1 cellular context compared by ENCODE assay signal in genomic region chr5:21140987-21141386, GRCh38.
TF ChIP-seq lines count a peak whose summit lies in the region.

No MANE protein-coding gene starts in this region.

TF ChIP-seq in K562, 482 proteins besides CTCF, POLR2A, EP300 and RAD21 (continued from another document and continues in another):
- TF ChIP-seq DEAF1 (CRISPR knock-in tag; IDR thresholded peaks at IDR 0.05) (no peak), TAL1 (IDR thresholded peaks at IDR 0.05) (no peak), MTF1 (CRISPR knock-in tag; IDR thresholded peaks at IDR 0.05; ENCODE audit: borderline replicate concordance) (peak; percentile 93), ZNF449 (CRISPR knock-in tag; IDR thresholded peaks at IDR 0.05) (peak; percentile 87; the same call in 1 of the 2 replicates), CREB1 (IDR thresholded peaks at IDR 0.05) (no peak), CREB1 (CRISPR knock-in tag; IDR thresholded peaks at IDR 0.05) (no peak), XRCC4 (IDR thresholded peaks at IDR 0.05; ENCODE audit: extremely low read depth, insufficient read depth, insufficient read length) (no peak), HNRNPLL (IDR thresholded peaks at IDR 0.05; ENCODE audit: low read depth, low read length, poor library complexity, severe bottlenecking) (no peak), ZNF121 (CRISPR knock-in tag; conservative IDR thresholded peaks at IDR 0.05) (no peak), IRF9 (tag; IDR thresholded peaks at IDR 0.05) (no peak), PPARD (CRISPR knock-in tag; IDR thresholded peaks at IDR 0.05) (peak; percentile 68; the same call in 1 of the 2 replicates), NFIX (CRISPR knock-in tag; IDR thresholded peaks at IDR 0.05; ENCODE audit: low read depth) (peak; percentile 52; the same call in 1 of the 2 replicates), TGIF2 (CRISPR knock-in tag; IDR thresholded peaks at IDR 0.05) (no peak), NFXL1 (CRISPR knock-in tag; IDR thresholded peaks at IDR 0.05) (no peak), SNAPC5 (CRISPR knock-in tag; IDR thresholded peaks at IDR 0.05) (no peak), ZFPM2 (CRISPR knock-in tag; IDR thresholded peaks at IDR 0.05) (no peak), BCLAF1 (IDR thresholded peaks at IDR 0.05; ENCODE audit: borderline replicate concordance in 1 of 2, control insufficient read depth in 1 of 2, low read depth in 2 of 2, low read length in 1 of 2) (no peak), ZNF277 (CRISPR knock-in tag; IDR thresholded peaks at IDR 0.05; ENCODE audit: borderline replicate concordance) (peak; percentile 97), SLC30A9 (CRISPR knock-in tag; IDR thresholded peaks at IDR 0.05) (peak; percentile 81; the same call in 1 of the 2 replicates), FOS (IDR thresholded peaks at IDR 0.05; ENCODE audit: extremely low read depth, insufficient read length) (no peak), STAT5A (IDR thresholded peaks at IDR 0.05; ENCODE audit: borderline replicate concordance, low read length) (no peak), NR4A1 (CRISPR knock-in tag; IDR thresholded peaks at IDR 0.05) (no peak), NR4A1 (tag; IDR thresholded peaks at IDR 0.05) (no peak), HNRNPL (IDR thresholded peaks at IDR 0.05; ENCODE audit: low read depth, low read length) (no peak), ZBED1 (IDR thresholded peaks at IDR 0.05) (no peak), ZNF780A (CRISPR knock-in tag; IDR thresholded peaks at IDR 0.05) (no peak), ZNF408 (CRISPR knock-in tag; IDR thresholded peaks at IDR 0.05; ENCODE audit: low read depth) (peak; percentile 90; the same call in 1 of the 2 replicates), ZNF140 (CRISPR knock-in tag; IDR thresholded peaks at IDR 0.05) (peak; percentile 96), NR2C2 (CRISPR knock-in tag; IDR thresholded peaks at IDR 0.05) (no peak), NR2C2 (tag; IDR thresholded peaks at IDR 0.05) (no peak), LARP7 (IDR thresholded peaks at IDR 0.05) (no peak), CREBBP (IDR thresholded peaks at IDR 0.05; ENCODE audit: low read depth, low read length) (no peak), C11orf30 (IDR thresholded peaks at IDR 0.05; ENCODE audit: low read depth) (no peak), EWSR1 (IDR thresholded peaks at IDR 0.05; ENCODE audit: borderline replicate concordance, low read depth, partially characterized antibody) (no peak)
- TF ChIP-seq, protein P1, sequence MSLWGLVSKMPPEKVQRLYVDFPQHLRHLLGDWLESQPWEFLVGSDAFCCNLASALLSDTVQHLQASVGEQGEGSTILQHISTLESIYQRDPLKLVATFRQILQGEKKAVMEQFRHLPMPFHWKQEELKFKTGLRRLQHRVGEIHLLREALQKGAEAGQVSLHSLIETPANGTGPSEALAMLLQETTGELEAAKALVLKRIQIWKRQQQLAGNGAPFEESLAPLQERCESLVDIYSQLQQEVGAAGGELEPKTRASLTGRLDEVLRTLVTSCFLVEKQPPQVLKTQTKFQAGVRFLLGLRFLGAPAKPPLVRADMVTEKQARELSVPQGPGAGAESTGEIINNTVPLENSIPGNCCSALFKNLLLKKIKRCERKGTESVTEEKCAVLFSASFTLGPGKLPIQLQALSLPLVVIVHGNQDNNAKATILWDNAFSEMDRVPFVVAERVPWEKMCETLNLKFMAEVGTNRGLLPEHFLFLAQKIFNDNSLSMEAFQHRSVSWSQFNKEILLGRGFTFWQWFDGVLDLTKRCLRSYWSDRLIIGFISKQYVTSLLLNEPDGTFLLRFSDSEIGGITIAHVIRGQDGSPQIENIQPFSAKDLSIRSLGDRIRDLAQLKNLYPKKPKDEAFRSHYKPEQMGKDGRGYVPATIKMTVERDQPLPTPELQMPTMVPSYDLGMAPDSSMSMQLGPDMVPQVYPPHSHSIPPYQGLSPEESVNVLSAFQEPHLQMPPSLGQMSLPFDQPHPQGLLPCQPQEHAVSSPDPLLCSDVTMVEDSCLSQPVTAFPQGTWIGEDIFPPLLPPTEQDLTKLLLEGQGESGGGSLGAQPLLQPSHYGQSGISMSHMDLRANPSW (CRISPR knock-in tag; IDR thresholded peaks at IDR 0.05), result no peak
- TF ChIP-seq, protein P2, sequence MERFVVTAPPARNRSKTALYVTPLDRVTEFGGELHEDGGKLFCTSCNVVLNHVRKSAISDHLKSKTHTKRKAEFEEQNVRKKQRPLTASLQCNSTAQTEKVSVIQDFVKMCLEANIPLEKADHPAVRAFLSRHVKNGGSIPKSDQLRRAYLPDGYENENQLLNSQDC (CRISPR knock-in tag; IDR thresholded peaks at IDR 0.05), result no peak
- TF ChIP-seq, protein P3, sequence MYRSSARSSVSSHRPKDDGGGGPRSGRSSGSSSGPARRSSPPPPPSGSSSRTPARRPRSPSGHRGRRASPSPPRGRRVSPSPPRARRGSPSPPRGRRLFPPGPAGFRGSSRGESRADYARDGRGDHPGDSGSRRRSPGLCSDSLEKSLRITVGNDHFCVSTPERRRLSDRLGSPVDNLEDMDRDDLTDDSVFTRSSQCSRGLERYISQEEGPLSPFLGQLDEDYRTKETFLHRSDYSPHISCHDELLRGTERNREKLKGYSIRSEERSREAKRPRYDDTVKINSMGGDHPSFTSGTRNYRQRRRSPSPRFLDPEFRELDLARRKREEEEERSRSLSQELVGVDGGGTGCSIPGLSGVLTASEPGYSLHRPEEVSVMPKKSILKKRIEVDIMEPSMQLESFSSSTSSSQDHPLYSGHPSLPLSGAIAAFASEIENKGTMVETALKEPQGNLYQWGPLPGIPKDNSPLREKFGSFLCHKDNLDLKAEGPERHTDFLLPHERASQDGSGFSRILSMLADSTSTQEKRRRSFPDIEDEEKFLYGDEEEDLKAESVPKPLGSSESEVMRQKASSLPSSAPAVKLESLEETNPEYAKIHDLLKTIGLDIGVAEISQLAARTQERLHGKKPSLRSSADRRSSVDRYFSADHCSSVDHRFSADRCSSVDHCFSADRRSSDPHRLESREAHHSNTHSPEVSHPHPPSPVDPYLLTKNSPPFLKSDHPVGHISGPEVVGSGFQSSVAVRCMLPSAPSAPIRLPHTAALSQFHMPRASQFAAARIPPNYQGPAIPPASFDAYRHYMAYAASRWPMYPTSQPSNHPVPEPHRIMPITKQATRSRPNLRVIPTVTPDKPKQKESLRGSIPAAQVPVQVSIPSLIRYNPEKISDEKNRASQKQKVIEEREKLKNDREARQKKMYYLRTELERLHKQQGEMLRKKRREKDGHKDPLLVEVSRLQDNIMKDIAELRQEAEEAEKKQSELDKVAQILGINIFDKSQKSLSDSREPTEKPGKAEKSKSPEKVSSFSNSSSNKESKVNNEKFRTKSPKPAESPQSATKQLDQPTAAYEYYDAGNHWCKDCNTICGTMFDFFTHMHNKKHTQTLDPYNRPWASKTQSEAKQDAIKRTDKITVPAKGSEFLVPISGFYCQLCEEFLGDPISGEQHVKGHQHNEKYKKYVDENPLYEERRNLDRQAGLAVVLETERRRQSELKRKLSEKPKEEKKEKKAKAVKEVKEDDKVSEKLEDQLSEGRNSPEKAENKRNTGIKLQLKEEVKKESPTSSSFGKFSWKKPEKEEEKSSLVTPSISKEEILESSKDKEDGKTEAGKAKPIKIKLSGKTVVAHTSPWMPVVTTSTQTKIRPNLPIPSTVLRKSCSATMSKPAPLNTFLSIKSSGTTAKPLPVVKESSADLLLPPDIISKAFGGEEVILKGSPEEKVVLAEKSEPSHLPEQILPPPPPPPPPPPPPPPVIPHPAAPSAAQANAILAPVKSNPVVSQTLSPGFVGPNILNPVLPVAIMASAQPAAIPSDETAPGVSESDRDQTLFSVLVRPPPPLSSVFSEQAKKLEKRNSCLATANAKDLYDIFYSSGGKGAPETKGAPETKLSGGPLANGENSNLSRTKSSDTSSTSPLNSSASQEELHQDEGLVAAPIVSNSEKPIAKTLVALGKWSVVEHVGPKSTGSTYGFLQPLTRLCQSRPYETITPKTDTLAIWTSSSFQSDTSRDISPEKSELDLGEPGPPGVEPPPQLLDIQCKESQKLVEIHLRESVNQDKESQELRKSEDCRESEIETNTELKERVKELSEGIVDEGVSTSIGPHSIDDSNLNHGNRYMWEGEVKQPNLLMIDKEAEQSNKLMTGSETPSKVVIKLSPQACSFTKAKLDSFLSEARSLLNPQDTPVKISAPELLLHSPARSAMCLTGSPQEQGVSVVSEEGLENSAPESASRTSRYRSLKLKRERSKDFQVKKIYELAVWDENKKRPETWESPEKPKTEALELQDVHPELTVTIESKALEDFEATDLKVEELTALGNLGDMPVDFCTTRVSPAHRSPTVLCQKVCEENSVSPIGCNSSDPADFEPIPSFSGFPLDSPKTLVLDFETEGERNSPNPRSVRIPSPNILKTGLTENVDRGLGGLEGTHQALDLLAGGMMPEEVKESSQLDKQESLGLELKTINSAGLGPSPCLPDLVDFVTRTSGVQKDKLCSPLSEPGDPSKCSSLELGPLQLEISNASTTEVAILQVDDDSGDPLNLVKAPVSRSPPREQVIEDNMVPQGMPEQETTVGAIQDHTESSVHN (IDR thresholded peaks at IDR 0.05; ENCODE audit: borderline replicate concordance in 1 of 2, low read depth in 1 of 2), result no peak
- TF ChIP-seq, protein P4, sequence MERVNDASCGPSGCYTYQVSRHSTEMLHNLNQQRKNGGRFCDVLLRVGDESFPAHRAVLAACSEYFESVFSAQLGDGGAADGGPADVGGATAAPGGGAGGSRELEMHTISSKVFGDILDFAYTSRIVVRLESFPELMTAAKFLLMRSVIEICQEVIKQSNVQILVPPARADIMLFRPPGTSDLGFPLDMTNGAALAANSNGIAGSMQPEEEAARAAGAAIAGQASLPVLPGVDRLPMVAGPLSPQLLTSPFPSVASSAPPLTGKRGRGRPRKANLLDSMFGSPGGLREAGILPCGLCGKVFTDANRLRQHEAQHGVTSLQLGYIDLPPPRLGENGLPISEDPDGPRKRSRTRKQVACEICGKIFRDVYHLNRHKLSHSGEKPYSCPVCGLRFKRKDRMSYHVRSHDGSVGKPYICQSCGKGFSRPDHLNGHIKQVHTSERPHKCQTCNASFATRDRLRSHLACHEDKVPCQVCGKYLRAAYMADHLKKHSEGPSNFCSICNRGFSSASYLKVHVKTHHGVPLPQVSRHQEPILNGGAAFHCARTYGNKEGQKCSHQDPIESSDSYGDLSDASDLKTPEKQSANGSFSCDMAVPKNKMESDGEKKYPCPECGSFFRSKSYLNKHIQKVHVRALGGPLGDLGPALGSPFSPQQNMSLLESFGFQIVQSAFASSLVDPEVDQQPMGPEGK (CRISPR knock-in tag; IDR thresholded peaks at IDR 0.05; ENCODE audit: borderline replicate concordance), result no peak
